In genomic region chr20:32682508-32682987, GRCh38 we compare ENCODE assay signal across 1 cellular context.
TF ChIP-seq lines count a peak whose summit lies in the region.

No MANE protein-coding gene starts in this region.

TF ChIP-seq in K562, 482 proteins besides CTCF, POLR2A, EP300 and RAD21 (continued from another document and continues in another):
- peak; percentile 49; the same call in 1 of the 2 replicates for TF ChIP-seq ZFX (CRISPR knock-in tag; IDR thresholded peaks at IDR 0.05)
- 0 out of 2 replicates have a peak, but pooled peaks have one; percentile 44 for TF ChIP-seq ZNF644 (tag; IDR thresholded peaks at IDR 0.05; ENCODE audit: low read depth)
- TF ChIP-seq HDGF (IDR thresholded peaks at IDR 0.05), result no peak
- no peak for TF ChIP-seq ESRRA (IDR thresholded peaks at IDR 0.05; ENCODE audit: borderline replicate concordance, low read depth)
- no peak for TF ChIP-seq ZBTB5 (IDR thresholded peaks at IDR 0.05)
- TF ChIP-seq RBBP5 (IDR thresholded peaks at IDR 0.05; ENCODE audit: borderline replicate concordance, insufficient read depth, low read length, poor library complexity, severe bottlenecking), result no peak
- no peak for TF ChIP-seq TEAD1 (CRISPR knock-in tag; IDR thresholded peaks at IDR 0.05)
- no peak for TF ChIP-seq FIP1L1 (IDR thresholded peaks at IDR 0.05; ENCODE audit: low read depth, low read length, poor library complexity, severe bottlenecking)
- no peak for TF ChIP-seq AFF4 (CRISPR knock-in tag; IDR thresholded peaks at IDR 0.05)
- TF ChIP-seq RB1 (IDR thresholded peaks at IDR 0.05; ENCODE audit: low read depth), result no peak
- TF ChIP-seq NFXL1 (CRISPR knock-in tag; IDR thresholded peaks at IDR 0.05), result no peak
- no peak for TF ChIP-seq SMAD3 (CRISPR knock-in tag; conservative IDR thresholded peaks at IDR 0.05)
- TF ChIP-seq MYC (IDR thresholded peaks at IDR 0.05; ENCODE audit: low read depth, low read length), result peak; percentile 56; the same call in 1 of the 2 replicates
- no peak for TF ChIP-seq MYC (CRISPR knock-in tag; IDR thresholded peaks at IDR 0.05; ENCODE audit: borderline replicate concordance, low read depth)
- TF ChIP-seq STAT5B (CRISPR knock-in tag; IDR thresholded peaks at IDR 0.05), result no peak
- TF ChIP-seq ZNF408 (CRISPR knock-in tag; IDR thresholded peaks at IDR 0.05; ENCODE audit: low read depth), result no peak
- TF ChIP-seq SLC30A9 (CRISPR knock-in tag; IDR thresholded peaks at IDR 0.05), result no peak
- no peak for TF ChIP-seq SRSF9 (IDR thresholded peaks at IDR 0.05; ENCODE audit: borderline replicate concordance, low read depth, low read length)
- no peak for TF ChIP-seq BRD9 (IDR thresholded peaks at IDR 0.05; ENCODE audit: low read depth, partially characterized antibody)
- TF ChIP-seq TEAD4 (IDR thresholded peaks at IDR 0.05; ENCODE audit: low read length), result peak; percentile 95
- no peak for TF ChIP-seq TEAD4 (CRISPR knock-in tag; IDR thresholded peaks at IDR 0.05; ENCODE audit: borderline replicate concordance)
- TF ChIP-seq THAP7 (CRISPR knock-in tag; IDR thresholded peaks at IDR 0.05), result no peak
- no peak for TF ChIP-seq ZNF41 (CRISPR knock-in tag; conservative IDR thresholded peaks at IDR 0.05)
- no peak for TF ChIP-seq KDM5B (IDR thresholded peaks at IDR 0.05; ENCODE audit: insufficient replicate concordance, low read depth, low read length)
- no peak for TF ChIP-seq SFPQ (IDR thresholded peaks at IDR 0.05; ENCODE audit: low read depth, low read length)
- TF ChIP-seq MED1 (CRISPR knock-in tag; IDR thresholded peaks at IDR 0.05; ENCODE audit: borderline replicate concordance), result no peak
- no peak for TF ChIP-seq YY1 (IDR thresholded peaks at IDR 0.05; ENCODE audit: borderline replicate concordance in 1 of 3, control insufficient read depth in 1 of 3, extremely low read depth in 1 of 3, insufficient read depth in 3 of 3, insufficient read length in 1 of 3, insufficient replicate concordance in 2 of 3, low read depth in 1 of 3, low read length in 2 of 3)
- TF ChIP-seq ZNF507 (tag; conservative IDR thresholded peaks at IDR 0.05), result no peak
- TF ChIP-seq SNRNP70 (optimal IDR thresholded peaks at IDR 0.05; ENCODE audit: low read depth, low read length), result no peak
- TF ChIP-seq CLOCK (CRISPR knock-in tag; IDR thresholded peaks at IDR 0.05; ENCODE audit: borderline replicate concordance), result no peak
- 0 out of 2 replicates have a peak, but pooled peaks have one; percentile 64 for TF ChIP-seq E2F5 (CRISPR knock-in tag; IDR thresholded peaks at IDR 0.05)
- TF ChIP-seq LCOR (CRISPR knock-in tag; IDR thresholded peaks at IDR 0.05), result no peak
- no peak for TF ChIP-seq MYBL2 (IDR thresholded peaks at IDR 0.05; ENCODE audit: low read depth)
- TF ChIP-seq MYBL2 (CRISPR knock-in tag; IDR thresholded peaks at IDR 0.05; ENCODE audit: borderline replicate concordance), result no peak
- TF ChIP-seq NFE2L1 (tag; IDR thresholded peaks at IDR 0.05; ENCODE audit: borderline replicate concordance, low read depth), result no peak
- no peak for TF ChIP-seq ZNF431 (CRISPR knock-in tag; IDR thresholded peaks at IDR 0.05)
- TF ChIP-seq CEBPZ (IDR thresholded peaks at IDR 0.05; ENCODE audit: borderline replicate concordance, low read depth, low read length), result no peak
- no peak for TF ChIP-seq KAT8 (IDR thresholded peaks at IDR 0.05; ENCODE audit: low read depth)
- TF ChIP-seq MCM7 (IDR thresholded peaks at IDR 0.05), result no peak
- no peak for TF ChIP-seq ZBTB7A (IDR thresholded peaks at IDR 0.05; ENCODE audit: borderline replicate concordance, control insufficient read depth, low read depth, low read length)
- no peak; the same call in 1 of the 2 replicates for TF ChIP-seq ZNF766 (CRISPR knock-in tag; conservative IDR thresholded peaks at IDR 0.05)
- peak; percentile 48 for TF ChIP-seq NEUROD1 (IDR thresholded peaks at IDR 0.05; ENCODE audit: borderline replicate concordance, low read depth, low read length, partially characterized antibody)
- no peak for TF ChIP-seq HOMEZ (CRISPR knock-in tag; IDR thresholded peaks at IDR 0.05)
- TF ChIP-seq ZBTB1 (CRISPR knock-in tag; IDR thresholded peaks at IDR 0.05; ENCODE audit: borderline replicate concordance, low read depth), result no peak
- TF ChIP-seq FOXJ3 (CRISPR knock-in tag; IDR thresholded peaks at IDR 0.05), result no peak
